ENCODE assay signal across 10 cellular contexts in genomic region chr4:12118651-12119213, GRCh38.
DNase-seq lines count a peak whose midpoint lies in the region; ATAC-seq lines count a peak whose summit lies in the region.
"Had no signal": no experiment of that assay in that cellular context is flagged by ENCODE, and none has a peak within 500 bp of the region (broad histone marks: within the 10 kb centered on the region; RNA-seq: fewer than 3 reads in every experiment).

No MANE protein-coding gene starts in this region.

- DNase-seq in CD1c-positive myeloid dendritic cell (ENCODE audit: extremely low spot score), result peak; percentile 94
- peak; percentile 64 for DNase-seq in epithelial cell of prostate (ENCODE audit: low read depth, low spot score)
- DNase-seq in NCI-H1694 (lab: John Stamatoyannopoulos, UW), result no peak
- DNase-seq in iPS-NIHi11 (ENCODE audit: low spot score), result no peak
- no peak for DNase-seq in amniotic stem cell (lab: John Stamatoyannopoulos, UW)
- DNase-seq: activated T-cell treated with anti-CD3 and anti-CD28 coated beads, Interleukin-2, amount 50 U/mL, for 48 hours had no signal

- ATAC-seq in GM21515 (IDR thresholded peaks at IDR 0.05; ENCODE audit: unreplicated experiment) (peak; percentile 81), HG03469 (IDR thresholded peaks at IDR 0.05; ENCODE audit: unreplicated experiment) (peak; percentile 89), HG02884 (IDR thresholded peaks at IDR 0.05; ENCODE audit: unreplicated experiment) (no peak)
- ATAC-seq: K562 had no signal

- peak overlapping the region; percentile 86 for H3K27ac ChIP-seq in epithelial cell of prostate

Comparison
In these comparisons a context has a peak if more than half of its experiments do, and no peak if none do; other contexts are left out.
1. DNase-seq: peak in CD1c-positive myeloid dendritic cell (single experiment) and epithelial cell of prostate (single experiment); none in NCI-H1694 (single experiment), iPS-NIHi11 (single experiment) and amniotic stem cell (single experiment).